ENCODE assay signal across 8 cellular contexts in genomic region chrX:154457491-154458115, GRCh38. TPM values are rescaled to one million over a fixed set of nuclear protein-coding genes. Genes with fewer than 3 reads are reported as not detected.
A peak's percentile ranks its signal among the peaks of the same experiment; 100 is the strongest.
DNase-seq lines count a peak whose midpoint lies in the region; ATAC-seq and TF ChIP-seq lines count a peak whose summit lies in the region.

No MANE protein-coding gene starts in this region.

- CTCF ChIA-PET in PC-3 (lab: Charles Lee): no interaction called here

- H3K9me3 ChIP-seq in PC-3 (ENCODE audit: low read length): no peaks in the 10 kb centered on the region
- no peaks in the 10 kb centered on the region for H3K9me3 ChIP-seq in ascending aorta
- H3K9me3 ChIP-seq in iPS-20b (ENCODE audit: insufficient read depth, low read depth, low read length): no peaks in the 10 kb centered on the region

- intact Hi-C loops in PC-3 (cut with micrococcal nuclease): loop anchor here (10.0 kb wide), 1 partner anchor 63 kb away; the partner anchor contains the start of gene RPL10
- intact Hi-C loops in ascending aorta (cut with DNase I): no loop called here

- POLR2A ChIA-PET in PC-3 (lab: Charles Lee; ENCODE audit: unreplicated experiment): interaction anchor here (0.6 to 0.8 kb wide), 2 partner anchors 29 to 78 kb away, joined by 4 to 6 read pairs; partner anchors contain the start of gene ATP6AP1

- peak overlapping the region; percentile 69 for H3K4me2 ChIP-seq in PC-3 (ENCODE audit: low read length)

- H4K20me1 ChIP-seq in PC-3 (ENCODE audit: low read length): no peaks in the 10 kb centered on the region

- no peaks in the 10 kb centered on the region for H3K27me3 ChIP-seq in PC-3 (ENCODE audit: low read length)
- H3K27me3 ChIP-seq in ascending aorta: no peaks in the 10 kb centered on the region
- H3K27me3 ChIP-seq in iPS-20b (ENCODE audit: insufficient read depth, low read length): peaks cover 5% of the 10 kb centered on the region

- H3K4me3 ChIP-seq in AG09309 (ENCODE audit: control insufficient read depth, low read depth, low read length) (peak overlapping the region; percentile 52), PC-3 (ENCODE audit: low read length) (peak overlapping the region; percentile 64), ascending aorta (peak overlapping the region; percentile 60 to 89), iPS-20b (ENCODE audit: low read length) (peak overlapping the region; percentile 45; the same call in 1 of the 2 replicates)

- BruUV-seq in PC-3 (replicated peaks; lab: Mats Ljungman, UMichigan): no TSS peak

- H2AFZ ChIP-seq in PC-3 (ENCODE audit: low read length): peak overlapping the region; percentile 70

- H3K36me3 ChIP-seq in PC-3 (ENCODE audit: low read depth, low read length) (no peaks in the 10 kb centered on the region), ascending aorta (no peaks in the 10 kb centered on the region), iPS-20b (ENCODE audit: insufficient read depth, low read depth, low read length) (no peaks in the 10 kb centered on the region)

- H3K9me2 ChIP-seq in PC-3 (replicated peaks; ENCODE audit: low read length): no peaks in the 10 kb centered on the region

- H3K27ac ChIP-seq in PC-3 (ENCODE audit: low read length) (no peak overlapping the region), ascending aorta (peak overlapping the region in 1 of 2 donors; percentile 82), iPS-20b (ENCODE audit: low read length) (no peak overlapping the region)

- no peak overlapping the region for H3K9ac ChIP-seq in PC-3 (ENCODE audit: low read length)
- no peak overlapping the region for H3K9ac ChIP-seq in iPS-20b (ENCODE audit: low read depth, low read length)

- DNase-seq in AG09309 (ENCODE audit: low read depth) (no peak), PC-3 (peak; percentile 56), ascending aorta (ENCODE audit: low spot score in 2 of 2) (no peak), NCI-H524 treated with DMSO at 0.1 percent for 48 hours (lab: John Stamatoyannopoulos, UW) (no peak)
- DNase-seq in stimulated activated CD4-positive, alpha-beta T cell treated with anti-CD3 and anti-CD28 coated beads, Interleukin-1b, Interleukin-23, amount 100 ng/mL, for 4 hours (ENCODE audit: low read depth in 2 of 2): peak; percentile 25 to 42

- TF ChIP-seq CTCF in AG09309 (IDR thresholded peaks at IDR 0.05; ENCODE audit: control insufficient read depth, insufficient read depth, low read depth, low read length, missing control alignments) (no peak), PC-3 (conservative IDR thresholded peaks at IDR 0.05; ENCODE audit: low read depth, low read length) (no peak), ascending aorta (IDR thresholded peaks at IDR 0.05) (no peak)

- H3K4me1 ChIP-seq in PC-3 (ENCODE audit: insufficient read depth, low read length) (no peaks in the 10 kb centered on the region), ascending aorta (no peaks in the 10 kb centered on the region), iPS-20b (ENCODE audit: insufficient read depth, low read length) (no peaks in the 10 kb centered on the region)

- peaks cover 17% of the 10 kb centered on the region for H3K79me2 ChIP-seq in PC-3 (ENCODE audit: low read length)

- ATAC-seq in GM18909 (IDR thresholded peaks at IDR 0.05; ENCODE audit: poor library complexity, unreplicated experiment) (peak; percentile 41), HG03280 (IDR thresholded peaks at IDR 0.05; ENCODE audit: unreplicated experiment) (peak; percentile 65), PC-3 (peak; percentile 43)

- no peaks in the 10 kb centered on the region for H3F3A ChIP-seq in PC-3 (ENCODE audit: low read length, unreplicated experiment)

RNA-seq across cellular contexts. Expression of gene PLXNA3, which starts 0.5 kb away (rescaled TPM):
- total RNA-seq in PC-3 (2014; rRNA removed) (5.3 and 21.8 TPM in 2 replicates), ascending aorta (10.0 TPM)

RNA-seq across cellular contexts. Expression of gene FAM50A, which starts 13.7 kb away (rescaled TPM):
- 53.8 and 76.7 TPM in 2 replicates for total RNA-seq in PC-3 (2014; rRNA removed)
- 52.4 TPM for total RNA-seq in ascending aorta

RNA-seq across cellular contexts. Expression of gene GDI1, which starts 20.6 kb away (rescaled TPM):
- 96.1 and 97.1 TPM in 2 replicates for total RNA-seq in PC-3 (2014; rRNA removed)
- 67.4 TPM for total RNA-seq in ascending aorta

RNA-seq across cellular contexts. Expression of gene LAGE3, which starts 21.5 kb away (rescaled TPM):
- total RNA-seq in PC-3 (2014; rRNA removed) (82.8 and 87.4 TPM in 2 replicates), ascending aorta (52.0 TPM)

RNA-seq across cellular contexts. Expression of gene UBL4A, which starts 28.8 kb away (rescaled TPM):
- total RNA-seq in PC-3 (2014; rRNA removed): 92.3 and 101 TPM in 2 replicates
- total RNA-seq in ascending aorta: 127 TPM

Comparison
In these comparisons a context has a peak if more than half of its experiments do, and no peak if none do; other contexts are left out.
1. DNase-seq: peak in PC-3 (single experiment) and stimulated activated CD4-positive, alpha-beta T cell treated with anti-CD3 and anti-CD28 coated beads, Interleukin-1b, Interleukin-23, amount 100 ng/mL, for 4 hours (2 of 2); none in AG09309 (single experiment), ascending aorta (0 of 2) and NCI-H524 treated with DMSO at 0.1 percent for 48 hours (single experiment).
2. Peak in every context shown above with its lines, with median percentiles within 50 percentile points of each other: H3K4me3 ChIP-seq and ATAC-seq.